In the genomic region with DNA sequence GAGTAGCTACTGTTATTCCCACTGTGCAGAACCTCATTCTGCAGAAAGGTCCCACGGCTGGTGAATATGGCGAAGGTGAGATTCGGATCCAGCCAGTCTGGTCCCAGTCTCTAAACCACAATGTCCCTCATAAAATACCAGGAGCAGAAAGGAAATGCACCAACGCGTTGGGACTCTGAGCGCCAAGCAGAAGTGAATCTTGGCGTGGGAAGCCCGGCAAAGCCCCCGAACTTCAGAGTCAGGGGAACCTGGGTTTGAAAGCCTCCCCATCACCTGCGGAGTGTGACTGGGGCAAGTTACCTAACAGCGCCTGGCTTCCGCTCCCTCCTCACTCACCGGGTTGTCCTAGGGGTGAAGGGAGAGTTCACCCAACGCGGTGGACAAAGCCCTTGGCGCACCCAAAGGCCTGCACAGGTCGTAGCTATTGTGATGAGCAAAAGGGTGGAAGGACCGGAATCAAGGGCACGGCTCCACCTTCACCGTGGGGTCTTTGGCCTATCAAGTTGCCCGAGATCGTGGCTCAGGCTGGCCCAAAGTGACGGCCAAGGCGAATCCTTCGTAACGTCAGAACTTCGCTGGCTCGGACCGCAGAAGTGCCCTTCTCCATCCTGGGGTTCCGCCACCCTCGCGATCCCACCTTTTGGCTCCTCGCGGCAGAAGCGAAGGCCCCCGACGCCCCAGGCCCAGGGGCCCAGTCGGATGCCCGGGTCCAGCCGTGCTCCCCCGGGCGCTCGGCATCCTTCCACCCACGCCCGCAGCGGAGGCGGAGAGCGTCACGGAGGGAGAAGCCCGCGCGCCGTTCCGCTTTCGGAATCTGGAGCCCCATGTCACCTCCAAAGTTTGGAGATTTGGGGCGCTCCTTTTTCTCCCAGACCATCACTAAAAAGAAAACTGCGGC, we compare ENCODE assay signal across 8 cellular contexts. TPM values are rescaled to one million over a fixed set of nuclear protein-coding genes. Genes with fewer than 3 reads are reported as not detected.
DNase-seq lines count a peak whose midpoint lies in the region; ATAC-seq, FAIRE-seq and TF ChIP-seq lines count a peak whose summit lies in the region.

No MANE protein-coding gene starts in this region.

- peak overlapping the region; percentile 74; the same call in 1 of the 2 replicates for H3K9ac ChIP-seq in MM.1S (ENCODE audit: low read length)

- no peaks in the 10 kb centered on the region for H3K36me3 ChIP-seq in MM.1S (replicated peaks; ENCODE audit: insufficient read depth, low read length)

- intact Hi-C loops in right cardiac atrium (cut with DNase I), result no loop called here

- FAIRE-seq in RCC 7860 (lab: Jason Lieb, UNC), result no peak

- H3K4me3 ChIP-seq in MM.1S (ENCODE audit: low read length), result peak overlapping the region; percentile 86
- H3K4me3 ChIP-seq in right cardiac atrium (ENCODE audit: low read length), result peak overlapping the region; percentile 59

- H3K79me2 ChIP-seq in MM.1S (ENCODE audit: low read length), result peaks cover 8% of the 10 kb centered on the region; the same call in 1 of the 2 replicates

- H3K9me2 ChIP-seq in MM.1S (replicated peaks; ENCODE audit: insufficient read depth, low read length), result no peaks in the 10 kb centered on the region

- 32% methylated on average over 57 of the region's 57 CpGs for WGBS in right cardiac atrium

- peak; percentile 29 for DNase-seq in MM.1S
- DNase-seq in activated effector memory CD4-positive, alpha-beta T cell treated with Interleukin-2 at 50 U/mL for 16 hours, result peak; percentile 41
- peak; percentile 40 to 74 (median 67) for DNase-seq in right cardiac atrium
- peak; percentile 75 for DNase-seq in stimulated activated CD4-positive, alpha-beta T cell treated with anti-CD3 and anti-CD28 coated beads, Interleukin-12 subunit alpha, Interleukin-12 subunit beta, amount 100 ng/mL, for 4 hours
- DNase-seq in NCI-H446 treated with DMSO at 0.1 percent for 48 hours (lab: John Stamatoyannopoulos, UW), result no peak
- no peak for DNase-seq in RCC 7860 (ENCODE audit: low spot score)

- H3K27me3 ChIP-seq in MM.1S (replicated peaks; ENCODE audit: insufficient read depth, low read length), result no peaks in the 10 kb centered on the region
- no peaks in the 10 kb centered on the region for H3K27me3 ChIP-seq in right cardiac atrium (ENCODE audit: control insufficient read depth, insufficient read depth)

- peak overlapping the region; percentile 94 for H3K4me2 ChIP-seq in MM.1S (ENCODE audit: low read depth, low read length)

- no peaks in the 10 kb centered on the region for H3F3A ChIP-seq in MM.1S (ENCODE audit: insufficient read depth, low read length)

- no peaks in the 10 kb centered on the region for H4K20me1 ChIP-seq in MM.1S (ENCODE audit: insufficient read depth, low read length)

- TF ChIP-seq CTCF in MM.1S (IDR thresholded peaks at IDR 0.05; ENCODE audit: low read length), result no peak

- peak overlapping the region; percentile 95 for H2AFZ ChIP-seq in MM.1S (ENCODE audit: low read length)

- H3K9me3 ChIP-seq in MM.1S (replicated peaks; ENCODE audit: insufficient read depth, low read length) (no peaks in the 10 kb centered on the region), right cardiac atrium (ENCODE audit: control insufficient read depth, low read length) (no peaks in the 10 kb centered on the region)

- peak; percentile 20 for ATAC-seq in GM18511 (IDR thresholded peaks at IDR 0.05; ENCODE audit: unreplicated experiment)
- ATAC-seq in right cardiac atrium, result peak in 1 of 2 donors; percentile 11
- no peak for ATAC-seq in GM21515 (IDR thresholded peaks at IDR 0.05; ENCODE audit: unreplicated experiment)

- H3K27ac ChIP-seq in MM.1S (ENCODE audit: low read length) (no peak overlapping the region), right cardiac atrium (ENCODE audit: low read length) (no peak overlapping the region)

- no peaks in the 10 kb centered on the region for H3K4me1 ChIP-seq in MM.1S (ENCODE audit: low read length)
- no peaks in the 10 kb centered on the region for H3K4me1 ChIP-seq in right cardiac atrium (ENCODE audit: control insufficient read depth, insufficient read depth, low read length)

RNA-seq across cellular contexts. Expression of a gene that starts 0.8 kb away (rescaled TPM):
- 1 to 10 TPM; 4.2 to 7.8 (median 6.8) TPM for total RNA-seq in right cardiac atrium
- 6.0 TPM for polyA plus RNA-seq in right cardiac atrium

RNA-seq across cellular contexts. Expression of a gene that starts 55.1 kb away (rescaled TPM):
- total RNA-seq in right cardiac atrium, result 10 to 100 TPM; 81.3 to 92.6 (median 84.9) TPM
- polyA plus RNA-seq in right cardiac atrium, result 37.7 TPM

Comparison
In these comparisons a context has a peak if more than half of its experiments do, and no peak if none do; other contexts are left out.
1. DNase-seq: peak in MM.1S (single experiment), activated effector memory CD4-positive, alpha-beta T cell treated with Interleukin-2 at 50 U/mL for 16 hours (single experiment), right cardiac atrium (3 of 3) and stimulated activated CD4-positive, alpha-beta T cell treated with anti-CD3 and anti-CD28 coated beads, Interleukin-12 subunit alpha, Interleukin-12 subunit beta, amount 100 ng/mL, for 4 hours (single experiment); none in NCI-H446 treated with DMSO at 0.1 percent for 48 hours (single experiment) and RCC 7860 (single experiment).